7 cellular contexts compared by ENCODE assay signal in genomic region chr10:91632671-91633550, GRCh38. TPM values are rescaled to one million over a fixed set of nuclear protein-coding genes. Genes with fewer than 3 reads are reported as not detected.
DNase-seq lines count a peak whose midpoint lies in the region; ATAC-seq and TF ChIP-seq lines count a peak whose summit lies in the region.

Gene PPP1R3C, minus strand, starts transcription at chr10:91633071. Its CDS starts 102 bp downstream, at chr10:91632969.

- peak within 1 kb of the TSS; percentile 64 for H3K4me3 Mint-ChIP-seq in stimulated activated memory B cell treated with anti-CD40 and anti-IgM and Interleukin-4, amounts not matched to agents 10 μg/mL and 1 μg/mL and 100 μg/mL, for 72 hours

- H3K27me3 Mint-ChIP-seq in stimulated activated memory B cell treated with anti-CD40 and anti-IgM and Interleukin-4, amounts not matched to agents 10 μg/mL and 1 μg/mL and 100 μg/mL, for 72 hours: peaks cover 69% of the 10 kb centered on the region

- H3K27ac ChIP-seq in esophagus squamous epithelium: peak within 1 kb of the TSS; percentile 73 to 88 (median 81)

- H3K27me3 ChIP-seq in esophagus squamous epithelium: peaks cover 0 to 8% (median 0%) of the 10 kb centered on the region in 4 donors
- H3K27me3 ChIP-seq in mononuclear cell (ENCODE audit: insufficient read depth, low read length): peaks cover 40% of the 10 kb centered on the region

- H3K36me3 ChIP-seq in esophagus squamous epithelium: peaks cover 0 to 24% (median 0%) of the 10 kb centered on the region in 3 donors

- DNase-seq in NCI-H510A (lab: John Stamatoyannopoulos, UW): peak; percentile 71
- peak; percentile 70 to 78 for DNase-seq in activated T-cell treated with anti-CD3 and anti-CD28 coated beads, Interleukin-2, amount 50 U/mL, for 48 hours
- no peak for DNase-seq in esophagus squamous epithelium (lab: John Stamatoyannopoulos, UW)

- no peak within 1 kb of the TSS for H3K27ac Mint-ChIP-seq in stimulated activated memory B cell treated with anti-CD40 and anti-IgM and Interleukin-4, amounts not matched to agents 10 μg/mL and 1 μg/mL and 100 μg/mL, for 72 hours

- WGBS in esophagus squamous epithelium, 2 donors: 2 to 4% methylated on average over 10 to 24 of the region's 61 CpGs

- H3K4me3 ChIP-seq in esophagus squamous epithelium (peak within 1 kb of the TSS; percentile 44 to 69 (median 59)), mononuclear cell (ENCODE audit: low read length) (peak within 1 kb of the TSS; percentile 8)

- TF ChIP-seq CTCF in esophagus squamous epithelium (IDR thresholded peaks at IDR 0.05): peak in 1 of 6 experiments; percentile 21

- H3K4me1 Mint-ChIP-seq in stimulated activated memory B cell treated with anti-CD40 and anti-IgM and Interleukin-4, amounts not matched to agents 10 μg/mL and 1 μg/mL and 100 μg/mL, for 72 hours: peaks cover 16% of the 10 kb centered on the region

- intact Hi-C loops in esophagus squamous epithelium (cut with DNase I): loop anchor here (10.0 kb wide), 1 partner anchor 78 kb away; no protein-coding TSS in a partner anchor

- peak; percentile 49 for ATAC-seq in GM18520 (IDR thresholded peaks at IDR 0.05; ENCODE audit: unreplicated experiment)
- ATAC-seq in HG03045 (IDR thresholded peaks at IDR 0.05; ENCODE audit: unreplicated experiment): peak; percentile 80
- peak; percentile 69 for ATAC-seq in stimulated activated memory B cell treated with anti-CD40 and anti-IgM and Interleukin-4, amounts not matched to agents 10 μg/mL and 1 μg/mL and 100 μg/mL, for 72 hours

- H3K36me3 Mint-ChIP-seq in stimulated activated memory B cell treated with anti-CD40 and anti-IgM and Interleukin-4, amounts not matched to agents 10 μg/mL and 1 μg/mL and 100 μg/mL, for 72 hours: no peaks in the 10 kb centered on the region

- H3K4me1 ChIP-seq in esophagus squamous epithelium: peaks cover 0 to 69% (median 5%) of the 10 kb centered on the region in 3 donors
- peaks cover 14% of the 10 kb centered on the region for H3K4me1 ChIP-seq in mononuclear cell (ENCODE audit: insufficient read depth, low read length)

- peak in 2 of 4 donors; percentile 65 to 78 for TF ChIP-seq POLR2A in esophagus squamous epithelium (IDR thresholded peaks at IDR 0.05)

- H3K9me3 Mint-ChIP-seq in stimulated activated memory B cell treated with anti-CD40 and anti-IgM and Interleukin-4, amounts not matched to agents 10 μg/mL and 1 μg/mL and 100 μg/mL, for 72 hours: no peaks in the 10 kb centered on the region

- H3K9me3 ChIP-seq in esophagus squamous epithelium (no peaks in the 10 kb centered on the region), mononuclear cell (ENCODE audit: low read depth, low read length) (no peaks in the 10 kb centered on the region)

RNA-seq across cellular contexts. Expression of gene PPP1R3C, which starts in this region (rescaled TPM):
- total RNA-seq in esophagus squamous epithelium: 10 to 100 TPM in 3 of 4 donors, 1 to 10 TPM in 1; 8.8 to 70.8 (median 47.9) TPM
- total RNA-seq in mononuclear cell: 0.21 TPM
